35 cellular contexts compared by ENCODE assay signal in the genomic region with DNA sequence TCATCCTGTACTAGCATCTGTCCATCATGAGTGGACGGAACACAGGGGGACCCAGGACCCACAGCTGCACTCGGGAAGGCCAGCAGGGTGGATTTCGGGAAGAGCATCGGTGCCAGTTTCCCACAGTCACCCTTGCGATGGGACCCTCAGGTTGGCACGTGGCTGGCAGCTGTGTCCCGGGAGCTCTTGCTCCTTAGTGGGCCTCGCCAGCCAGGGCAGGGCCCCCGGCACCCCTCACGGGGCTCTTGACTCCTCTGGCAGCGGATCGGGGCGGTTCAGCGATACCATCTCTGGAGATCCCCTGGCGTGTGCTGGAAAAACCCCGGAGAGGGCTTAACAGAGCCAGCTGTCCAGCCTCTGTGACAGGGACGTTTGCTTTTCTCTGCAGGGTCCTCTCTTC. TPM values are rescaled to one million over a fixed set of nuclear protein-coding genes. Genes with fewer than 3 reads are reported as not detected.
"Had no signal": no experiment of that assay in that cellular context is flagged by ENCODE, and none has a peak within 500 bp of the region (broad histone marks: within the 10 kb centered on the region; RNA-seq: fewer than 3 reads in every experiment).

No MANE protein-coding gene starts in this region.

- H3K27ac Mint-ChIP-seq: activated B cell treated with CpG ODN at 0.5 μM for 24 hours; activated CD4-positive, alpha-beta memory T cell treated with anti-CD3 and anti-CD28 coated beads for 36 hours; activated CD4-positive, alpha-beta T cell treated with anti-CD3 and anti-CD28 coated beads, Interleukin-2, amount 10 ng/mL, durations not matched to agents 24 days and 14 days; activated CD8-positive, alpha-beta T cell treated with anti-CD3 and anti-CD28 coated beads for 36 hours; activated naive CD4-positive, alpha-beta T cell treated with anti-CD3 and anti-CD28 coated beads for 36 hours; activated naive CD4-positive, alpha-beta T cell treated with anti-CD3 and anti-CD28 coated beads, Interleukin-2, amount 50 U/mL, for 72 hours; activated naive CD8-positive, alpha-beta T cell treated with anti-CD3 and anti-CD28 coated beads for 36 hours; activated T-cell treated with anti-CD3 and anti-CD28 coated beads, Interleukin-2, amount 50 U/mL, for 72 hours; activated T-helper 1 cell treated with anti-CD3 and anti-CD28 coated beads, Interleukin-12 subunit alpha, Interleukin-12 subunit beta, Interleukin-2, Interleukin-4 antibody, amounts not matched to agents 30 ng/mL and 10 ng/mL and 1 ng/mL, durations not matched to agents 14 hours and 24 hours and 36 hours; activated T-helper 17 cell treated with anti-CD3 and anti-CD28 coated beads, Interleukin-2, amount 50 U/mL, for 72 hours; T-cell; T-helper 1 cell treated with Interleukin-12 subunit alpha and Interleukin-12 subunit beta and Interleukin-4 antibody, amounts not matched to agents 30 μg/mL and 1 μg/mL, for 36 hours; T-helper 2 cell treated with Interferon-gamma antibody and Interleukin-4, amounts not matched to agents 5 μg/mL and 100 μg/mL, for 36 hours had no signal

- H3K27me3 Mint-ChIP-seq: activated B cell treated with CpG ODN at 0.5 μM for 24 hours; activated CD4-positive, alpha-beta memory T cell treated with anti-CD3 and anti-CD28 coated beads for 36 hours; activated CD4-positive, alpha-beta T cell treated with anti-CD3 and anti-CD28 coated beads, Interleukin-2, amount 10 ng/mL, durations not matched to agents 24 days and 14 days; activated CD8-positive, alpha-beta T cell treated with anti-CD3 and anti-CD28 coated beads for 36 hours; activated naive CD8-positive, alpha-beta T cell treated with anti-CD3 and anti-CD28 coated beads for 36 hours; activated T-helper 17 cell treated with anti-CD3 and anti-CD28 coated beads, Interleukin-2, amount 50 U/mL, for 72 hours; T-cell had no signal

- H3K9me3 Mint-ChIP-seq: activated B cell treated with CpG ODN at 0.5 μM for 24 hours; activated CD4-positive, alpha-beta memory T cell treated with anti-CD3 and anti-CD28 coated beads for 36 hours; activated CD4-positive, alpha-beta T cell treated with anti-CD3 and anti-CD28 coated beads, Interleukin-2, amount 10 ng/mL, durations not matched to agents 24 days and 14 days; activated CD8-positive, alpha-beta T cell treated with anti-CD3 and anti-CD28 coated beads for 36 hours; activated naive CD4-positive, alpha-beta T cell treated with anti-CD3 and anti-CD28 coated beads for 36 hours; activated naive CD4-positive, alpha-beta T cell treated with anti-CD3 and anti-CD28 coated beads, Interleukin-2, amount 50 U/mL, for 72 hours; activated naive CD8-positive, alpha-beta T cell treated with anti-CD3 and anti-CD28 coated beads for 36 hours; activated T-cell treated with anti-CD3 and anti-CD28 coated beads, Interleukin-2, amount 50 U/mL, for 4 hours; activated T-cell treated with anti-CD3 and anti-CD28 coated beads, Interleukin-2, amount 50 U/mL, for 72 hours; activated T-helper 1 cell treated with anti-CD3 and anti-CD28 coated beads, Interleukin-12 subunit alpha, Interleukin-12 subunit beta, Interleukin-2, Interleukin-4 antibody, amounts not matched to agents 30 ng/mL and 10 ng/mL and 1 ng/mL, durations not matched to agents 14 hours and 24 hours and 36 hours; activated T-helper 17 cell treated with anti-CD3 and anti-CD28 coated beads, Interleukin-2, amount 50 U/mL, for 72 hours; T-cell; T-helper 1 cell treated with Interleukin-12 subunit alpha and Interleukin-12 subunit beta and Interleukin-4 antibody, amounts not matched to agents 30 μg/mL and 1 μg/mL, for 36 hours; T-helper 2 cell treated with Interferon-gamma antibody and Interleukin-4, amounts not matched to agents 5 μg/mL and 100 μg/mL, for 36 hours had no signal

- H3K4me1 ChIP-seq: breast epithelium had no signal

- H3K4me1 Mint-ChIP-seq: activated B cell treated with CpG ODN at 0.5 μM for 24 hours; activated naive CD8-positive, alpha-beta T cell treated with anti-CD3 and anti-CD28 coated beads for 36 hours; activated T-helper 17 cell treated with anti-CD3 and anti-CD28 coated beads, Interleukin-2, amount 50 U/mL, for 72 hours had no signal

- H3K9me3 ChIP-seq: adrenal gland, body of pancreas, breast epithelium had no signal

- DNase-seq: activated B cell treated with CpG ODN at 0.5 μM for 24 hours; activated CD4-positive, alpha-beta memory T cell treated with anti-CD3 and anti-CD28 coated beads for 36 hours; activated CD4-positive, alpha-beta T cell treated with anti-CD3 and anti-CD28 coated beads, Interleukin-2, amount 10 ng/mL, durations not matched to agents 24 days and 14 days; activated CD4-positive, alpha-beta T cell treated with anti-CD3 and anti-CD28 coated beads, Interleukin-2, amount 50 U/mL, for 1 hour; activated CD4-positive, CD25-positive, alpha-beta regulatory T cell treated with anti-CD3 and anti-CD28 coated beads, Interleukin-2, amount 50 U/mL, for 72 hours; activated CD8-positive, alpha-beta memory T cell treated with anti-CD3 and anti-CD28 coated beads, Interleukin-2, amount 50 U/mL, for 4 hours; activated CD8-positive, alpha-beta T cell treated with anti-CD3 and anti-CD28 coated beads for 36 hours; activated effector memory CD4-positive, alpha-beta T cell treated with anti-CD3 and anti-CD28 coated beads, Interleukin-2, amount 50 U/mL, for 16 hours; activated gamma-delta T cell treated with Interleukin-2 at 50 U/mL for 16 hours; activated naive CD4-positive, alpha-beta T cell; activated naive CD4-positive, alpha-beta T cell treated with anti-CD3 and anti-CD28 coated beads for 36 hours; activated naive CD4-positive, alpha-beta T cell treated with anti-CD3 and anti-CD28 coated beads, Interleukin-2, amount 50 U/mL, for 16 hours; activated naive CD8-positive, alpha-beta T cell treated with anti-CD3 and anti-CD28 coated beads for 36 hours; activated T-cell treated with anti-CD3 and anti-CD28 coated beads for 4 hours; activated T-cell treated with anti-CD3 and anti-CD28 coated beads, Interleukin-2, amount 50 U/mL, for 1 hour; activated T-cell treated with anti-CD3 and anti-CD28 coated beads, Interleukin-2, amount 50 U/mL, for 4 hours; activated T-cell treated with anti-CD3 and anti-CD28 coated beads, Interleukin-2, amount 50 U/mL, for 72 hours; adrenal gland; amniotic stem cell; aorta; body of pancreas; brain microvascular endothelial cell; central memory CD4-positive, alpha-beta T cell; T-cell; T-helper 2 cell; T-helper 9 cell had no signal

- H3K27me3 ChIP-seq: adrenal gland, body of pancreas, brain microvascular endothelial cell, breast epithelium had no signal

- H3K4me3 ChIP-seq: adrenal gland, body of pancreas, breast epithelium had no signal

- H3K36me3 Mint-ChIP-seq: activated naive CD4-positive, alpha-beta T cell treated with anti-CD3 and anti-CD28 coated beads, Interleukin-2, amount 50 U/mL, for 72 hours; T-cell had no signal

- ATAC-seq: activated CD8-positive, alpha-beta T cell treated with anti-CD3 and anti-CD28 coated beads for 36 hours; activated T-cell treated with anti-CD3 and anti-CD28 coated beads, Interleukin-2, amount 50 U/mL, for 4 hours; activated T-cell treated with anti-CD3 and anti-CD28 coated beads, Interleukin-2, amount 50 U/mL, for 72 hours; activated T-helper 17 cell treated with anti-CD3 and anti-CD28 coated beads, Interleukin-2, amount 50 U/mL, for 72 hours; body of pancreas; T-cell had no signal

- H3K36me3 ChIP-seq: adrenal gland, breast epithelium had no signal

- H3K4me3 Mint-ChIP-seq: activated B cell treated with CpG ODN at 0.5 μM for 24 hours; activated CD4-positive, alpha-beta memory T cell treated with anti-CD3 and anti-CD28 coated beads for 36 hours; activated CD4-positive, alpha-beta T cell treated with anti-CD3 and anti-CD28 coated beads, Interleukin-2, amount 10 ng/mL, durations not matched to agents 24 days and 14 days; activated CD8-positive, alpha-beta T cell treated with anti-CD3 and anti-CD28 coated beads for 36 hours; activated naive CD4-positive, alpha-beta T cell treated with anti-CD3 and anti-CD28 coated beads for 36 hours; activated naive CD8-positive, alpha-beta T cell treated with anti-CD3 and anti-CD28 coated beads for 36 hours; activated T-cell treated with anti-CD3 and anti-CD28 coated beads, Interleukin-2, amount 50 U/mL, for 4 hours; activated T-cell treated with anti-CD3 and anti-CD28 coated beads, Interleukin-2, amount 50 U/mL, for 72 hours; activated T-helper 1 cell treated with anti-CD3 and anti-CD28 coated beads, Interleukin-12 subunit alpha, Interleukin-12 subunit beta, Interleukin-2, Interleukin-4 antibody, amounts not matched to agents 30 ng/mL and 10 ng/mL and 1 ng/mL, durations not matched to agents 14 hours and 24 hours and 36 hours; activated T-helper 17 cell treated with anti-CD3 and anti-CD28 coated beads, Interleukin-2, amount 50 U/mL, for 72 hours; T-cell; T-helper 1 cell treated with Interleukin-12 subunit alpha and Interleukin-12 subunit beta and Interleukin-4 antibody, amounts not matched to agents 30 μg/mL and 1 μg/mL, for 36 hours; T-helper 2 cell treated with Interferon-gamma antibody and Interleukin-4, amounts not matched to agents 5 μg/mL and 100 μg/mL, for 36 hours had no signal

- H3K27ac ChIP-seq: adrenal gland, body of pancreas, brain microvascular endothelial cell, breast epithelium, VCaP had no signal

RNA-seq across cellular contexts. Expression of a gene that starts 23.4 kb away (rescaled TPM):
- total RNA-seq: activated B cell treated with CpG ODN at 0.5 μM for 24 hours; activated CD4-positive, alpha-beta memory T cell treated with anti-CD3 and anti-CD28 coated beads for 36 hours; activated CD4-positive, alpha-beta T cell treated with anti-CD3 and anti-CD28 coated beads, Interleukin-2, amount 10 ng/mL, durations not matched to agents 24 days and 14 days; activated CD8-positive, alpha-beta memory T cell treated with anti-CD3 and anti-CD28 coated beads for 36 hours; activated CD8-positive, alpha-beta T cell treated with anti-CD3 and anti-CD28 coated beads for 36 hours; activated naive CD4-positive, alpha-beta T cell treated with anti-CD3 and anti-CD28 coated beads for 36 hours; activated naive CD4-positive, alpha-beta T cell treated with anti-CD3 and anti-CD28 coated beads, Interleukin-2, amount 50 U/mL, for 72 hours; activated naive CD8-positive, alpha-beta T cell treated with anti-CD3 and anti-CD28 coated beads for 36 hours; activated T-helper 1 cell treated with anti-CD3 and anti-CD28 coated beads, Interleukin-12 subunit alpha, Interleukin-12 subunit beta, Interleukin-2, Interleukin-4 antibody, amounts not matched to agents 30 ng/mL and 10 ng/mL and 1 ng/mL, durations not matched to agents 14 hours and 24 hours and 36 hours; activated T-helper 17 cell treated with anti-CD3 and anti-CD28 coated beads, Interleukin-2, amount 50 U/mL, for 72 hours; adrenal gland; aorta; body of pancreas; breast epithelium; cardiac septum; T-cell had no signal
